ENCODE assay signal across 17 cellular contexts in the genomic region with DNA sequence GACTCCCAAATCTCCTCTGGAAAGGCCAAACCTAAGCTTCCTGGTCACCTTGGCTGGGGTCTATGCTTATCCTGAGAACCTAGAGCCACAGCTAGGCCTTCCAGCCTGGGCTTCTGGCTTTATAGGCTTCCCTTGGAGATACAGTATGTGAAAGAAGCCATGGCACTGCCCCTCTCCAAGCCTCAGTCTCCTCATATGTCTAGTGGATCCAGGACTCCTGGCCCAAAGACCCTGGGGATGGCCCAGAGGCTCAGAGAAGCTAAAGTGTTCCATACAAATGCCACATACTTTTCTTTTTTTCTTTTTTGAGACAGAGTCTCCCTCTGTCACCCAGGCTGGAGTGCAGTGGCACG.
"Had no signal": no experiment of that assay in that cellular context is flagged by ENCODE, and none has a peak within 500 bp of the region (broad histone marks: within the 10 kb centered on the region; RNA-seq: fewer than 3 reads in every experiment).

No MANE protein-coding gene starts in this region.

- H3K4me3 ChIP-seq: colonic mucosa, gastrocnemius medialis, lung, suprapubic skin, transverse colon had no signal

- H3K27ac ChIP-seq: colonic mucosa, gastrocnemius medialis, suprapubic skin, transverse colon, VCaP had no signal

- FAIRE-seq: endometrium had no signal

- H3K4me1 ChIP-seq: gastrocnemius medialis had no signal

- DNase-seq: activated CD4-positive, alpha-beta T cell treated with anti-CD3 and anti-CD28 coated beads, Interleukin-2, amount 50 U/mL, for 4 hours; activated T-cell treated with anti-CD3 and anti-CD28 coated beads, Interleukin-2, amount 50 U/mL, for 72 hours; anterior cingulate cortex; colonic mucosa; gastrocnemius medialis; kidney glomerular epithelial cell; retina; T-helper 2 cell had no signal

- H3K9me3 ChIP-seq: colonic mucosa, gastrocnemius medialis, suprapubic skin, transverse colon had no signal

- H3K4me3 Mint-ChIP-seq: activated T-cell treated with anti-CD3 and anti-CD28 coated beads, Interleukin-2, amount 50 U/mL, for 72 hours; brain; central memory CD8-positive, alpha-beta T cell; natural killer cell treated with Interleukin-12 subunit alpha and Interleukin-12 subunit beta and Interleukin-15 and Interleukin-18, amount 100 ng/mL, for 72 hours; stimulated activated naive CD8-positive, alpha-beta T cell treated with anti-CD3 and anti-CD28 coated beads, Interleukin-15, Interleukin-2, amounts not matched to agents 100 ng/mL and 50 ng/mL, for 24 hours had no signal

- H3K27me3 Mint-ChIP-seq: brain; central memory CD8-positive, alpha-beta T cell; natural killer cell treated with Interleukin-12 subunit alpha and Interleukin-12 subunit beta and Interleukin-15 and Interleukin-18, amount 100 ng/mL, for 72 hours; stimulated activated naive CD8-positive, alpha-beta T cell treated with anti-CD3 and anti-CD28 coated beads, Interleukin-15, Interleukin-2, amounts not matched to agents 100 ng/mL and 50 ng/mL, for 24 hours had no signal

- ATAC-seq: activated T-cell treated with anti-CD3 and anti-CD28 coated beads, Interleukin-2, amount 50 U/mL, for 72 hours; gastrocnemius medialis; natural killer cell treated with Interleukin-12 subunit alpha and Interleukin-12 subunit beta and Interleukin-15 and Interleukin-18, amount 100 ng/mL, for 72 hours had no signal

- H3K9me3 Mint-ChIP-seq: activated T-cell treated with anti-CD3 and anti-CD28 coated beads, Interleukin-2, amount 50 U/mL, for 72 hours; brain; central memory CD8-positive, alpha-beta T cell; natural killer cell treated with Interleukin-12 subunit alpha and Interleukin-12 subunit beta and Interleukin-15 and Interleukin-18, amount 100 ng/mL, for 72 hours; stimulated activated naive CD8-positive, alpha-beta T cell treated with anti-CD3 and anti-CD28 coated beads, Interleukin-15, Interleukin-2, amounts not matched to agents 100 ng/mL and 50 ng/mL, for 24 hours had no signal

- H3K27me3 ChIP-seq: colonic mucosa, gastrocnemius medialis, suprapubic skin, transverse colon had no signal

- H3K27ac Mint-ChIP-seq: brain had no signal
